ENCODE assay signal across 25 cellular contexts in the genomic region with DNA sequence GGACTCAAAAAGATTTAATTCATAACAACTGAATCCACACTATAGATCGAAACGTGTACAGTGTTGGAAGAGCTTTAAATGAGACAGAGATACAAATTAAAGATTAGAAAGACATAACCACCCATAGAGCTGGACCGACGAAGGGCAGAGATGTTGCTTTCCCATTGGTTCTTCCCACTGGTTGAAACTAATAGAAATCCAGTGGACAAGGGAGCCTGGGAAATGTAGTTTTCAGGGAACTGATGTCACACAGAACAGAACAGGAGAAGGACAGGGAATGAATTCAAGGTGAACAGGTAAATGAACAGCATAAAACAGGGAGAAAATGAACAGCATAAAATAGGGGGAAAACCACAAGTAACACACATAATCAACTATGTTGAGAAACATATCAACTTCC.
"Had no signal": no experiment of that assay in that cellular context is flagged by ENCODE, and none has a peak within 500 bp of the region (broad histone marks: within the 10 kb centered on the region; RNA-seq: fewer than 3 reads in every experiment).

No MANE protein-coding gene starts in this region.

- H3K36me3 ChIP-seq: esophagus squamous epithelium, gastrocnemius medialis, heart right ventricle, left lung, lower lobe of right lung had no signal

- ATAC-seq: gastrocnemius medialis, heart right ventricle, left cardiac atrium, left lung, left ventricle myocardium superior, lower lobe of right lung, mucosa of descending colon had no signal

- FAIRE-seq: colon, endothelial cell of umbilical vein, islet of Langerhans, keratinocyte had no signal

- H3K4me1 ChIP-seq: gastrocnemius medialis, heart right ventricle, left lung, lower lobe of right lung had no signal

- H3K27ac ChIP-seq: coronary artery, dorsolateral prefrontal cortex, esophagus squamous epithelium, gastrocnemius medialis, heart right ventricle, left lung, lower lobe of right lung had no signal

- DNase-seq: dermis blood vessel endothelial cell; dorsolateral prefrontal cortex; effector CD4-positive, alpha-beta T cell; effector memory CD4-positive, alpha-beta T cell; esophagus squamous epithelium; foreskin fibroblast; foreskin melanocyte; gastrocnemius medialis; glutamatergic neuron; head of caudate nucleus; heart right ventricle; hippocampal formation; left cardiac atrium; left lung; left ventricle myocardium superior; lower lobe of right lung; mesenchymal stem cell; mucosa of descending colon; naive B cell had no signal

- H3K9me3 ChIP-seq: esophagus squamous epithelium, gastrocnemius medialis, heart right ventricle, left lung, lower lobe of right lung, mucosa of descending colon had no signal

- H3K4me1 Mint-ChIP-seq: mesothelial cell of epicardium, naive B cell had no signal

- H3K27me3 ChIP-seq: dorsolateral prefrontal cortex, esophagus squamous epithelium, gastrocnemius medialis, heart right ventricle, left lung had no signal

- H3K9me3 Mint-ChIP-seq: mesothelial cell of epicardium had no signal

- H3K36me3 Mint-ChIP-seq: mesothelial cell of epicardium, naive B cell had no signal

- H3K4me3 Mint-ChIP-seq: mesothelial cell of epicardium, naive B cell had no signal

- H3K27ac Mint-ChIP-seq: mesothelial cell of epicardium, naive B cell had no signal

- H3K4me3 ChIP-seq: coronary artery, dorsolateral prefrontal cortex, esophagus squamous epithelium, gastrocnemius medialis, heart right ventricle, left lung, lower lobe of right lung, mucosa of descending colon had no signal
